21 cellular contexts compared by ENCODE assay signal in genomic region chr21:38439957-38440356, GRCh38. TPM values are rescaled to one million over a fixed set of nuclear protein-coding genes. Genes with fewer than 3 reads are reported as not detected.
DNase-seq lines count a peak whose midpoint lies in the region; ATAC-seq, FAIRE-seq and TF ChIP-seq lines count a peak whose summit lies in the region.
"Had no signal": no experiment of that assay in that cellular context is flagged by ENCODE, and none has a peak within 500 bp of the region (broad histone marks: within the 10 kb centered on the region; RNA-seq: fewer than 3 reads in every experiment).

No MANE protein-coding gene starts in this region.

- POLR2A ChIA-PET in H1 (lab: Charles Lee; ENCODE audit: partially characterized antibody) = no interaction called here
- POLR2A ChIA-PET in T-cell (lab: Charles Lee) = no interaction called here

- no peak overlapping the region for H3K4ac ChIP-seq in H1 (replicated peaks; ENCODE audit: insufficient read length, low read depth, low read length)

- no peak overlapping the region for H2BK20ac ChIP-seq in H1 (ENCODE audit: low read length)

- H3K4me1 ChIP-seq in H1 (replicated peaks in 1 of 4; ENCODE audit: control insufficient read depth in 3 of 4, insufficient read depth in 4 of 4, low read length in 3 of 4) (no peaks in the 10 kb centered on the region), thoracic aorta (ENCODE audit: control insufficient read depth in 1 of 2, low read depth in 2 of 2) (peaks cover 15 to 81% of the 10 kb centered on the region in 2 donors), Peyer's patch (no peaks in the 10 kb centered on the region)

- ATAC-seq in thoracic aorta (ENCODE audit: insufficient number of reproducible peaks, low FRiP score, low read depth) = no peak
- ATAC-seq in T-cell (replicated peaks in 1 of 4) = no peak
- ATAC-seq: GM12878; stimulated activated naive CD8-positive, alpha-beta T cell treated with anti-CD3 and anti-CD28 coated beads, Interleukin-15, amount 100 ng/mL, for 72 hours had no signal

- H3K36me3 Mint-ChIP-seq in T-cell = no peaks in the 10 kb centered on the region

- no peaks in the 10 kb centered on the region for H4K20me1 ChIP-seq in H1 (replicated peaks in 1 of 2; ENCODE audit: control insufficient read depth in 1 of 2, insufficient read depth in 2 of 2, low read length in 2 of 2)

- H3K79me1 ChIP-seq in H1 (ENCODE audit: low read depth, low read length) = no peaks in the 10 kb centered on the region

- TF ChIP-seq CTCF in H1 (IDR thresholded peaks at IDR 0.05; ENCODE audit: control extremely low read depth in 1 of 3, insufficient read depth in 1 of 3, low read depth in 1 of 3, low read length in 3 of 3) (no peak), thoracic aorta (IDR thresholded peaks at IDR 0.05) (no peak), Peyer's patch (IDR thresholded peaks at IDR 0.05) (no peak)

- H3K56ac ChIP-seq in H1 (replicated peaks; ENCODE audit: insufficient read length, low read depth, low read length) = no peak overlapping the region

- H3K9me3 Mint-ChIP-seq in T-cell = no peaks in the 10 kb centered on the region
- H3K9me3 Mint-ChIP-seq: activated B cell treated with CpG ODN at 0.5 μM for 24 hours; CD4-positive, alpha-beta T cell; stimulated activated naive CD8-positive, alpha-beta T cell treated with anti-CD3 and anti-CD28 coated beads, Interleukin-15, amount 100 ng/mL, for 72 hours had no signal

- H3K9me3 ChIP-seq in H1 (ENCODE audit: insufficient read depth in 2 of 2, low read depth in 1 of 2, low read length in 1 of 2) (no peaks in the 10 kb centered on the region), thoracic aorta (no peaks in the 10 kb centered on the region), Peyer's patch (no peaks in the 10 kb centered on the region)

- H3K4me3 ChIP-seq in H1 (ENCODE audit: extremely low read depth in 1 of 4, insufficient read depth in 2 of 4, low read depth in 3 of 4, low read length in 4 of 4) = no peak overlapping the region
- no peak overlapping the region for H3K4me3 ChIP-seq in thoracic aorta
- H3K4me3 ChIP-seq in Peyer's patch = no peak overlapping the region
- H3K4me3 ChIP-seq: GM12878 had no signal

- H3K23me2 ChIP-seq in H1 (ENCODE audit: low read depth, low read length) = no peaks in the 10 kb centered on the region

- TF ChIP-seq EP300 in H1 (IDR thresholded peaks at IDR 0.05; ENCODE audit: borderline replicate concordance in 1 of 2, low read depth in 2 of 2, low read length in 2 of 2) = no peak

- no peak overlapping the region for H3K4me2 ChIP-seq in H1 (ENCODE audit: insufficient read depth in 1 of 2, low read depth in 2 of 2, low read length in 2 of 2)

- no peak overlapping the region for H3K14ac ChIP-seq in H1 (ENCODE audit: insufficient read length)

- CTCF ChIA-PET in H1 (lab: Charles Lee; ENCODE audit: partially characterized antibody) (interaction anchor here (0.8 to 2.1 kb wide), 3 partner anchors 8 to 87 kb away, joined by 3 to 6 read pairs (median 3); no protein-coding TSS in a partner anchor), T-cell (lab: Charles Lee) (no interaction called here)

- no peak overlapping the region for H3K9ac ChIP-seq in H1 (replicated peaks in 1 of 4; ENCODE audit: extremely low read depth in 1 of 4, low read depth in 3 of 4, low read length in 3 of 4)

- no peak overlapping the region for H2AFZ ChIP-seq in H1 (ENCODE audit: low read length)

- no peaks in the 10 kb centered on the region for H3K4me1 Mint-ChIP-seq in T-cell
- H3K4me1 Mint-ChIP-seq: stimulated activated naive CD8-positive, alpha-beta T cell treated with anti-CD3 and anti-CD28 coated beads, Interleukin-15, amount 100 ng/mL, for 72 hours had no signal

- DNase-seq in NCI-H1092 treated with DMSO at 0.1 percent for 48 hours (lab: John Stamatoyannopoulos, UW) (peak; percentile 7), NCI-H1092 (lab: John Stamatoyannopoulos, UW) (no peak), NCI-H510A (lab: John Stamatoyannopoulos, UW) (peak; percentile 80), H1 (ENCODE audit: low read depth in 1 of 2, low spot score in 2 of 2) (no peak), thoracic aorta (ENCODE audit: low spot score) (no peak), T-cell (no peak), Peyer's patch (no peak), NCI-H82 treated with DMSO at 0.1 percent for 48 hours (lab: John Stamatoyannopoulos, UW; ENCODE audit: unreplicated experiment) (no peak)
- DNase-seq: activated B cell treated with CpG ODN at 0.5 μM for 24 hours; activated effector memory CD4-positive, alpha-beta T cell treated with Interleukin-2 at 50 U/mL for 16 hours; amygdala; CD4-positive, alpha-beta T cell; glutamatergic neuron; HCEC 1CT; Karpas-422; occipital lobe; stimulated activated naive CD8-positive, alpha-beta T cell treated with anti-CD3 and anti-CD28 coated beads, Interleukin-15, amount 100 ng/mL, for 72 hours; SW 1271 had no signal

- H2BK5ac ChIP-seq in H1 (ENCODE audit: low read depth, low read length) = no peak overlapping the region

- H2BK12ac ChIP-seq in H1 (ENCODE audit: low read depth, low read length) = no peak overlapping the region

- no peaks in the 10 kb centered on the region for H3K79me2 ChIP-seq in H1 (ENCODE audit: control insufficient read depth in 1 of 2, insufficient read depth in 2 of 2, low read length in 2 of 2)

- FAIRE-seq in H1 (lab: Jason Lieb, UNC) = no peak
- FAIRE-seq: GM12878 had no signal

- TF ChIP-seq RAD21 in H1 (IDR thresholded peaks at IDR 0.05 in 1 of 2, conservative IDR thresholded peaks at IDR 0.05 in 1 of 2; ENCODE audit: low read depth in 2 of 2, low read length in 2 of 2) = no peak

- H3K18ac ChIP-seq in H1 (ENCODE audit: extremely low read depth, low read length) = no peak overlapping the region

- no peaks in the 10 kb centered on the region; a peak in 1 of 7 replicates for H3K27me3 ChIP-seq in H1 (replicated peaks in 1 of 4; ENCODE audit: control insufficient read depth in 3 of 4, extremely low read depth in 1 of 4, insufficient read depth in 3 of 4, low read length in 3 of 4)
- H3K27me3 ChIP-seq in thoracic aorta (replicated peaks; ENCODE audit: insufficient read depth) = no peaks in the 10 kb centered on the region
- no peaks in the 10 kb centered on the region for H3K27me3 ChIP-seq in Peyer's patch

- H3K27ac ChIP-seq in H1 (ENCODE audit: low read depth, low read length) (no peak overlapping the region), thoracic aorta (peak overlapping the region; percentile 32 to 91), Peyer's patch (no peak overlapping the region)
- H3K27ac ChIP-seq: 22Rv1 had no signal

- no peak overlapping the region for H3K27ac Mint-ChIP-seq in T-cell
- H3K27ac Mint-ChIP-seq: activated B cell treated with CpG ODN at 0.5 μM for 24 hours; CD4-positive, alpha-beta T cell; stimulated activated naive CD8-positive, alpha-beta T cell treated with anti-CD3 and anti-CD28 coated beads, Interleukin-15, amount 100 ng/mL, for 72 hours had no signal

- no peak overlapping the region for H4K91ac ChIP-seq in H1 (replicated peaks; ENCODE audit: insufficient read length, low read length)

- no peak overlapping the region for H3K23ac ChIP-seq in H1 (ENCODE audit: insufficient read length)

- peaks cover 0 to 9% of the 10 kb centered on the region in 2 donors for H3K27me3 Mint-ChIP-seq in T-cell
- H3K27me3 Mint-ChIP-seq: activated B cell treated with CpG ODN at 0.5 μM for 24 hours; CD4-positive, alpha-beta T cell; stimulated activated naive CD8-positive, alpha-beta T cell treated with anti-CD3 and anti-CD28 coated beads, Interleukin-15, amount 100 ng/mL, for 72 hours had no signal

- no peak overlapping the region for H4K5ac ChIP-seq in H1 (ENCODE audit: insufficient read length, low read depth, low read length)

- WGBS in H1 (ENCODE audit: extremely low coverage in 1 of 2, insufficient coverage in 1 of 2, insufficient read length in 1 of 2, insufficient replicate concordance in 2 of 2, low coverage in 1 of 2, low lambda C conversion rate in 2 of 2, missing lambda C conversion rate in 1 of 2), 2 experiments = 90% methylated on average over 5 of the region's 5 CpGs; no CpG with 5 or more reads in 1 of the 2 experiments

- no peaks in the 10 kb centered on the region for H3K36me3 ChIP-seq in H1 (ENCODE audit: control insufficient read depth in 2 of 4, insufficient read depth in 4 of 4, low read length in 3 of 4)
- peaks cover 2% of the 10 kb centered on the region for H3K36me3 ChIP-seq in thoracic aorta
- H3K36me3 ChIP-seq in Peyer's patch = no peaks in the 10 kb centered on the region

- H3K4me3 Mint-ChIP-seq in T-cell = no peak overlapping the region
- H3K4me3 Mint-ChIP-seq: activated B cell treated with CpG ODN at 0.5 μM for 24 hours; CD4-positive, alpha-beta T cell; stimulated activated naive CD8-positive, alpha-beta T cell treated with anti-CD3 and anti-CD28 coated beads, Interleukin-15, amount 100 ng/mL, for 72 hours had no signal

- H2AK5ac ChIP-seq in H1 (ENCODE audit: low read depth, low read length) = no peak overlapping the region

- H2BK15ac ChIP-seq in H1 (ENCODE audit: low read length) = 0 out of 2 replicates have a peak overlapping the region, but pooled peaks have one; percentile 16

- H2BK120ac ChIP-seq in H1 (replicated peaks; ENCODE audit: low read depth, low read length) = no peak overlapping the region

- TF ChIP-seq POLR2A in H1 (IDR thresholded peaks at IDR 0.05; ENCODE audit: control extremely low read depth in 1 of 2, low read depth in 2 of 2, low read length in 2 of 2) (no peak), Peyer's patch (IDR thresholded peaks at IDR 0.05) (no peak)

- H4K8ac ChIP-seq in H1 (ENCODE audit: extremely low read depth, insufficient read depth, low read length) = no peak overlapping the region

TF ChIP-seq in H1, 55 proteins besides CTCF, POLR2A, EP300 and RAD21:
- no peak for TF ChIP-seq CTBP2 (IDR thresholded peaks at IDR 0.05; ENCODE audit: borderline replicate concordance, insufficient read depth, insufficient read length, low read length)
- no peak for TF ChIP-seq CHD2 (IDR thresholded peaks at IDR 0.05; ENCODE audit: low read length)
- no peak for TF ChIP-seq NRF1 (IDR thresholded peaks at IDR 0.05; ENCODE audit: low read depth, low read length)

RNA-seq across cellular contexts. Expression of gene ERG, which starts 58.3 kb away (rescaled TPM):
- 3.0 and 3.1 TPM in 2 replicates for total RNA-seq in H1 (2021; fragmentation: NEBNext Ultra II Directional; extraction: Animal tissue kit (Norgen Biotek cat#: 25700))
- 1.0 and 1.1 TPM in 2 replicates for polyA plus RNA-seq in H1 (2011; rRNA removed)
- polyA plus RNA-seq in H1 (2011; cell fraction: cytosol; rRNA removed) = 0.71 TPM
- 2.3 TPM for polyA plus RNA-seq in H1 (2011; cell fraction: nucleus; rRNA removed)
- polyA plus RNA-seq in H1 (2012, experiment 1 of 2) = 1.1 to 1.7 TPM (median 1.4 TPM) in 4 replicates
- polyA plus RNA-seq in H1 (2012, experiment 2 of 2) = 0.35 TPM
- 2.5 TPM for polyA plus RNA-seq in H1 (2013, experiment 1 of 2)
- polyA plus RNA-seq in H1 (2013, experiment 2 of 2) = 2.3 TPM
- polyA minus RNA-seq in H1 (2011; rRNA and poly(A)+ RNA removed) = 1.1 and 5.0 TPM in 2 replicates
- 0.37 TPM for polyA minus RNA-seq in H1 (2011; cell fraction: cytosol; rRNA and poly(A)+ RNA removed)
- 0.70 TPM for polyA minus RNA-seq in H1 (2011; cell fraction: nucleus; rRNA and poly(A)+ RNA removed)
- 100 to 1,000 TPM in 1 of 2 donors, 10 to 100 TPM in 1; 40.2 to 177 TPM for total RNA-seq in thoracic aorta
- total RNA-seq in T-cell = 1 to 10 TPM in 2 of 5 donors, under 1 TPM in 2, not detected in 1; 0.54 to 1.5 (median 0.85) TPM
- 10 to 100 TPM in 1 of 4 donors, 1 to 10 TPM in 3; 4.2 to 20.6 (median 4.8) TPM for total RNA-seq in Peyer's patch
- total RNA-seq: activated B cell treated with CpG ODN at 0.5 μM for 24 hours; activated CD8-positive, alpha-beta memory T cell treated with anti-CD3 and anti-CD28 coated beads for 36 hours; CD4-positive, alpha-beta T cell; GM12878 had no signal
- polyA plus RNA-seq: GM12878 had no signal

Comparison
In these comparisons a context has a peak if more than half of its experiments do, and no peak if none do; other contexts are left out.
1. DNase-seq: peak in NCI-H1092 treated with DMSO at 0.1 percent for 48 hours (single experiment) and NCI-H510A (single experiment); none in NCI-H1092 (single experiment), H1 (0 of 2), thoracic aorta (single experiment), T-cell (0 of 34), Peyer's patch (0 of 3) and NCI-H82 treated with DMSO at 0.1 percent for 48 hours (single experiment).
2. H3K27ac ChIP-seq: peak in thoracic aorta (2 of 2); none in H1 (single experiment) and Peyer's patch (0 of 4).